12 cellular contexts compared by ENCODE assay signal in genomic region chr12:6957741-6958608, GRCh38. TPM values are rescaled to one million over a fixed set of nuclear protein-coding genes. Genes with fewer than 3 reads are reported as not detected.
A peak's percentile ranks its signal among the peaks of the same experiment; 100 is the strongest.
DNase-seq lines count a peak whose midpoint lies in the region; ATAC-seq and TF ChIP-seq lines count a peak whose summit lies in the region.
"Had no signal": no experiment of that assay in that cellular context is flagged by ENCODE, and none has a peak within 500 bp of the region (broad histone marks: within the 10 kb centered on the region; RNA-seq: fewer than 3 reads in every experiment).

No MANE protein-coding gene starts in this region.

- H3K36me3 ChIP-seq in CD4-positive, alpha-beta memory T cell (ENCODE audit: insufficient read depth, low read length): peaks cover 42% of the 10 kb centered on the region
- no peaks in the 10 kb centered on the region for H3K36me3 ChIP-seq in GM23248 (ENCODE audit: low read depth)

- POLR2A ChIA-PET in CD4-positive, alpha-beta memory T cell (lab: Charles Lee; ENCODE audit: partially characterized antibody): interaction anchor here (1.0 to 13.5 kb wide), 13 partner anchors 11 to 487 kb away, joined by 3 to 1807 read pairs (median 8); partner anchors contain the start of genes ATN1, C12orf57, C1RL and LPCAT3
- POLR2A ChIA-PET in activated naive CD8-positive, alpha-beta T cell treated with anti-CD3 and anti-CD28 coated beads, Interleukin-2, amount 10 ng/mL, durations not matched to agents 7 days and 5 days (lab: Charles Lee): interaction anchor here (1.4 to 13.5 kb wide), 6 partner anchors 14 to 151 kb away, joined by 8 to 1055 read pairs (median 12); partner anchors contain the start of genes C12orf57, C1RL, CDCA3 and ENO2
- POLR2A ChIA-PET in naive thymus-derived CD8-positive, alpha-beta T cell (lab: Charles Lee): interaction anchor here (0.7 to 13.5 kb wide), 14 partner anchors 10 to 345 kb away, joined by 3 to 1315 read pairs (median 6); partner anchors contain the start of genes ATN1, C12orf57, EMG1 and ENO2

- H3K9me3 Mint-ChIP-seq in CD4-positive, alpha-beta memory T cell: no peaks in the 10 kb centered on the region
- H3K9me3 Mint-ChIP-seq in activated naive CD8-positive, alpha-beta T cell treated with anti-CD3 and anti-CD28 coated beads, Interleukin-2, amount 10 ng/mL, durations not matched to agents 7 days and 5 days: no peaks in the 10 kb centered on the region
- H3K9me3 Mint-ChIP-seq in naive thymus-derived CD8-positive, alpha-beta T cell: no peaks in the 10 kb centered on the region

- H2AFZ ChIP-seq in GM23248: no peak overlapping the region

- H3K4me3 Mint-ChIP-seq in CD4-positive, alpha-beta memory T cell: peak overlapping the region; percentile 73 to 97 (median 94)
- peak overlapping the region; percentile 89 for H3K4me3 Mint-ChIP-seq in activated naive CD8-positive, alpha-beta T cell treated with anti-CD3 and anti-CD28 coated beads, Interleukin-2, amount 10 ng/mL, durations not matched to agents 7 days and 5 days
- H3K4me3 Mint-ChIP-seq in naive thymus-derived CD8-positive, alpha-beta T cell: peak overlapping the region; percentile 85 to 99 (median 92)

- peaks cover 0 to 3% of the 10 kb centered on the region in 2 donors for H3K27me3 Mint-ChIP-seq in CD4-positive, alpha-beta memory T cell
- H3K27me3 Mint-ChIP-seq in activated naive CD8-positive, alpha-beta T cell treated with anti-CD3 and anti-CD28 coated beads, Interleukin-2, amount 10 ng/mL, durations not matched to agents 7 days and 5 days: no peaks in the 10 kb centered on the region
- H3K27me3 Mint-ChIP-seq in naive thymus-derived CD8-positive, alpha-beta T cell: no peaks in the 10 kb centered on the region

- H3F3A ChIP-seq in GM23248 (ENCODE audit: insufficient read depth): no peaks in the 10 kb centered on the region

- no peak for ATAC-seq in activated naive CD8-positive, alpha-beta T cell treated with anti-CD3 and anti-CD28 coated beads, Interleukin-2, amount 10 ng/mL, durations not matched to agents 7 days and 5 days (ENCODE audit: low read depth)
- ATAC-seq in naive thymus-derived CD8-positive, alpha-beta T cell: no peak
- ATAC-seq: sciatic nerve had no signal

- H3K4me1 Mint-ChIP-seq in CD4-positive, alpha-beta memory T cell: peaks cover 69 to 96% (median 79%) of the 10 kb centered on the region in 4 donors
- peaks cover 78% of the 10 kb centered on the region for H3K4me1 Mint-ChIP-seq in activated naive CD8-positive, alpha-beta T cell treated with anti-CD3 and anti-CD28 coated beads, Interleukin-2, amount 10 ng/mL, durations not matched to agents 7 days and 5 days
- H3K4me1 Mint-ChIP-seq in naive thymus-derived CD8-positive, alpha-beta T cell: peaks cover 56 to 98% (median 94%) of the 10 kb centered on the region in 4 donors

- H3K4me2 ChIP-seq in GM23248 (ENCODE audit: unreplicated experiment): no peak overlapping the region
- H3K4me2 ChIP-seq: SK-N-SH had no signal

- DNase-seq in CD4-positive, alpha-beta memory T cell: no peak
- no peak for DNase-seq in HL-60 (ENCODE audit: low read depth in 1 of 2, low spot score in 1 of 2)
- DNase-seq in activated naive CD8-positive, alpha-beta T cell treated with anti-CD3 and anti-CD28 coated beads, Interleukin-2, amount 10 ng/mL, durations not matched to agents 7 days and 5 days: peak; percentile 59
- no peak for DNase-seq in naive thymus-derived CD8-positive, alpha-beta T cell
- DNase-seq in DMS153 treated with DMSO at 0.1 percent for 48 hours (lab: John Stamatoyannopoulos, UW; ENCODE audit: unreplicated experiment): no peak
- DNase-seq in NCI-H1105 (lab: John Stamatoyannopoulos, UW): no peak
- DNase-seq in DMS79 (lab: John Stamatoyannopoulos, UW): no peak
- no peak for DNase-seq in GM23248
- DNase-seq: Calu3 had no signal

- H3K27ac Mint-ChIP-seq in CD4-positive, alpha-beta memory T cell: peak overlapping the region; percentile 98 to 100 (median 99)
- H3K27ac Mint-ChIP-seq in activated naive CD8-positive, alpha-beta T cell treated with anti-CD3 and anti-CD28 coated beads, Interleukin-2, amount 10 ng/mL, durations not matched to agents 7 days and 5 days: peak overlapping the region; percentile 100
- H3K27ac Mint-ChIP-seq in naive thymus-derived CD8-positive, alpha-beta T cell: peak overlapping the region; percentile 96 to 100 (median 98)

- H3K9me2 ChIP-seq in GM23248 (ENCODE audit: insufficient read depth): no peaks in the 10 kb centered on the region
- H3K9me2 ChIP-seq: SK-N-SH had no signal

- H3K9ac ChIP-seq in GM23248: no peak overlapping the region
- H3K9ac ChIP-seq: SK-N-SH had no signal

- no peaks in the 10 kb centered on the region for H3K79me2 ChIP-seq in GM23248 (ENCODE audit: insufficient read depth)

- no peaks in the 10 kb centered on the region for H4K20me1 ChIP-seq in GM23248 (ENCODE audit: insufficient read depth)

- WGBS in GM23248 (ENCODE audit: low coverage in 1 of 2, low lambda C conversion rate in 2 of 2, missing lambda C conversion rate in 2 of 2), 2 experiments: 78 to 81% methylated on average over 28 of the region's 28 CpGs

- in situ Hi-C loops in GM23248 (cut with MboI): no loop called here

- no peaks in the 10 kb centered on the region for H3K9me3 ChIP-seq in CD4-positive, alpha-beta memory T cell (ENCODE audit: control insufficient read depth in 1 of 2, low read length in 2 of 2)
- H3K9me3 ChIP-seq in GM23248 (ENCODE audit: low read depth): no peaks in the 10 kb centered on the region
- H3K9me3 ChIP-seq: SK-N-SH had no signal

- TF ChIP-seq CTCF in HL-60 (IDR thresholded peaks at IDR 0.05; ENCODE audit: insufficient read depth, low read length): no peak

- no peaks in the 10 kb centered on the region for H3K27me3 ChIP-seq in CD4-positive, alpha-beta memory T cell (ENCODE audit: insufficient read depth, low read length)
- H3K27me3 ChIP-seq in HL-60 (ENCODE audit: insufficient read depth, poor library complexity, severe bottlenecking) (no peaks in the 10 kb centered on the region), GM23248 (replicated peaks; ENCODE audit: insufficient read depth) (no peaks in the 10 kb centered on the region)

- peaks cover 37 to 72% of the 10 kb centered on the region in 2 donors for H3K36me3 Mint-ChIP-seq in CD4-positive, alpha-beta memory T cell
- H3K36me3 Mint-ChIP-seq in activated naive CD8-positive, alpha-beta T cell treated with anti-CD3 and anti-CD28 coated beads, Interleukin-2, amount 10 ng/mL, durations not matched to agents 7 days and 5 days: peaks cover 52% of the 10 kb centered on the region
- H3K36me3 Mint-ChIP-seq in naive thymus-derived CD8-positive, alpha-beta T cell: peaks cover 1 to 66% (median 29%) of the 10 kb centered on the region in 3 donors

- H3K4me3 ChIP-seq in CD4-positive, alpha-beta memory T cell (ENCODE audit: low read length in 2 of 2): peak overlapping the region; percentile 27 to 58
- peak overlapping the region; percentile 14 for H3K4me3 ChIP-seq in HL-60 (replicated peaks; ENCODE audit: insufficient read depth, low read length)
- no peak overlapping the region for H3K4me3 ChIP-seq in GM23248

- CTCF ChIA-PET in CD4-positive, alpha-beta memory T cell (lab: Charles Lee; ENCODE audit: partially characterized antibody): interaction anchor here (0.9 to 13.5 kb wide), 7 partner anchors 10 to 145 kb away, joined by 3 to 774 read pairs (median 4); partner anchors contain the start of genes C12orf57, PTPN6, RNU7-1 and SPSB2

- peaks cover 100% of the 10 kb centered on the region for H3K4me1 ChIP-seq in CD4-positive, alpha-beta memory T cell (ENCODE audit: insufficient read depth, low read length)
- 0 out of 2 replicates have a peak, but pooled peaks cover 7% of the 10 kb centered on the region for H3K4me1 ChIP-seq in GM23248 (ENCODE audit: insufficient read depth)

- intact Hi-C loops in CD4-positive, alpha-beta memory T cell (cut with micrococcal nuclease): no loop called here

- peak overlapping the region; percentile 96 for H3K27ac ChIP-seq in CD4-positive, alpha-beta memory T cell (ENCODE audit: low read depth, low read length)
- H3K27ac ChIP-seq in HL-60 (replicated peaks): peak overlapping the region; percentile 99
- H3K27ac ChIP-seq in GM23248: no peak overlapping the region

RNA-seq across cellular contexts. Expression of gene PTPN6, which starts 6.8 kb away (rescaled TPM):
- 100 to 1,000 TPM; 189 to 199 TPM for total RNA-seq in CD4-positive, alpha-beta memory T cell
- 100 to 1,000 TPM; 126 to 325 TPM for polyA plus RNA-seq in CD4-positive, alpha-beta memory T cell
- 100 to 1,000 TPM; 349 to 370 TPM for total RNA-seq in activated naive CD8-positive, alpha-beta T cell treated with anti-CD3 and anti-CD28 coated beads, Interleukin-2, amount 10 ng/mL, durations not matched to agents 7 days and 5 days
- total RNA-seq in naive thymus-derived CD8-positive, alpha-beta T cell: 100 to 1,000 TPM; 235 to 247 TPM
- polyA plus RNA-seq in naive thymus-derived CD8-positive, alpha-beta T cell: 100 to 1,000 TPM; 182 to 425 (median 260) TPM
- not detected in 2 replicates for total RNA-seq in GM23248 (2014; rRNA removed; shearing (Covaris generic))
- 0.21 and 0.35 TPM in 2 replicates for polyA plus RNA-seq in GM23248 (2016; fragmentation: Nextera tagmentation; extraction: Ambion mirVana)

RNA-seq across cellular contexts. Expression of gene PHB2, which starts 12.5 kb away (rescaled TPM):
- total RNA-seq in CD4-positive, alpha-beta memory T cell: 100 to 1,000 TPM; 142 to 148 TPM
- 100 to 1,000 TPM; 102 to 114 TPM for polyA plus RNA-seq in CD4-positive, alpha-beta memory T cell
- 100 to 1,000 TPM; 175 to 189 TPM for total RNA-seq in activated naive CD8-positive, alpha-beta T cell treated with anti-CD3 and anti-CD28 coated beads, Interleukin-2, amount 10 ng/mL, durations not matched to agents 7 days and 5 days
- 100 to 1,000 TPM; 159 to 173 TPM for total RNA-seq in naive thymus-derived CD8-positive, alpha-beta T cell
- 100 to 1,000 TPM in 2 of 3 donors, 10 to 100 TPM in 1; 97.0 to 115 (median 108) TPM for polyA plus RNA-seq in naive thymus-derived CD8-positive, alpha-beta T cell
- total RNA-seq in GM23248 (2014; rRNA removed; shearing (Covaris generic)): 212 and 221 TPM in 2 replicates
- 130 and 137 TPM in 2 replicates for polyA plus RNA-seq in GM23248 (2016; fragmentation: Nextera tagmentation; extraction: Ambion mirVana)

RNA-seq across cellular contexts. Expression of gene EMG1, which starts 12.7 kb away (rescaled TPM):
- total RNA-seq in CD4-positive, alpha-beta memory T cell: 10 to 100 TPM; 68.6 to 70.8 TPM
- 10 to 100 TPM; 68.8 to 69.8 TPM for polyA plus RNA-seq in CD4-positive, alpha-beta memory T cell
- total RNA-seq in activated naive CD8-positive, alpha-beta T cell treated with anti-CD3 and anti-CD28 coated beads, Interleukin-2, amount 10 ng/mL, durations not matched to agents 7 days and 5 days: 10 to 100 TPM; 50.0 to 55.7 TPM
- total RNA-seq in naive thymus-derived CD8-positive, alpha-beta T cell: 10 to 100 TPM; 71.1 to 72.5 TPM
- 10 to 100 TPM; 59.7 to 66.4 (median 64.7) TPM for polyA plus RNA-seq in naive thymus-derived CD8-positive, alpha-beta T cell
- total RNA-seq in GM23248 (2014; rRNA removed; shearing (Covaris generic)): 25.9 and 39.2 TPM in 2 replicates
- polyA plus RNA-seq in GM23248 (2016; fragmentation: Nextera tagmentation; extraction: Ambion mirVana): 68.6 and 72.1 TPM in 2 replicates

RNA-seq across cellular contexts. Expression of gene C12orf57, which starts 14.2 kb away (rescaled TPM):
- 100 to 1,000 TPM; 423 to 425 TPM for total RNA-seq in CD4-positive, alpha-beta memory T cell
- polyA plus RNA-seq in CD4-positive, alpha-beta memory T cell: 100 to 1,000 TPM; 155 to 244 TPM
- 100 to 1,000 TPM; 210 to 217 TPM for total RNA-seq in activated naive CD8-positive, alpha-beta T cell treated with anti-CD3 and anti-CD28 coated beads, Interleukin-2, amount 10 ng/mL, durations not matched to agents 7 days and 5 days
- 100 to 1,000 TPM; 518 to 519 TPM for total RNA-seq in naive thymus-derived CD8-positive, alpha-beta T cell
- polyA plus RNA-seq in naive thymus-derived CD8-positive, alpha-beta T cell: 100 to 1,000 TPM; 329 to 399 (median 366) TPM
- total RNA-seq in GM23248 (2014; rRNA removed; shearing (Covaris generic)): 261 and 264 TPM in 2 replicates
- 247 and 257 TPM in 2 replicates for polyA plus RNA-seq in GM23248 (2016; fragmentation: Nextera tagmentation; extraction: Ambion mirVana)

RNA-seq across cellular contexts. Expression of gene RNU7-1, which starts 14.4 kb away (rescaled TPM):
- not detected for total RNA-seq in CD4-positive, alpha-beta memory T cell
- polyA plus RNA-seq in CD4-positive, alpha-beta memory T cell: not detected
- total RNA-seq in activated naive CD8-positive, alpha-beta T cell treated with anti-CD3 and anti-CD28 coated beads, Interleukin-2, amount 10 ng/mL, durations not matched to agents 7 days and 5 days: not detected
- total RNA-seq in naive thymus-derived CD8-positive, alpha-beta T cell: not detected
- not detected for polyA plus RNA-seq in naive thymus-derived CD8-positive, alpha-beta T cell
- total RNA-seq in GM23248 (2014; rRNA removed; shearing (Covaris generic)): not detected in 2 replicates
- not detected in 2 replicates for polyA plus RNA-seq in GM23248 (2016; fragmentation: Nextera tagmentation; extraction: Ambion mirVana)
- total RNA-seq: Calu3, endothelial cell of umbilical vein, sciatic nerve had no signal
- polyA plus RNA-seq: endothelial cell of umbilical vein, SK-N-SH had no signal

Comparison
In these comparisons a context has a peak if more than half of its experiments do, and no peak if none do; other contexts are left out.
1. RNA of gene PTPN6, which starts 6.8 kb away (total RNA-seq): 349 to 370 TPM in activated naive CD8-positive, alpha-beta T cell treated with anti-CD3 and anti-CD28 coated beads, Interleukin-2, amount 10 ng/mL, durations not matched to agents 7 days and 5 days, 235 to 247 TPM in naive thymus-derived CD8-positive, alpha-beta T cell and 189 to 199 TPM in CD4-positive, alpha-beta memory T cell; not detected in GM23248; every median in the first group is over 100 times any median in the second.
2. Peak in every context shown above with its lines, with median percentiles within 50 percentile points of each other: H3K27ac Mint-ChIP-seq and H3K4me3 Mint-ChIP-seq.